ENCODE assay signal across 8 cellular contexts in genomic region chr14:59688224-59689170, GRCh38.
A peak's percentile ranks its signal among the peaks of the same experiment; 100 is the strongest.
DNase-seq lines count a peak whose midpoint lies in the region; ATAC-seq and TF ChIP-seq lines count a peak whose summit lies in the region.

No MANE protein-coding gene starts in this region.

- 73 to 78% (median 76%) methylated on average over 8 of the region's 8 CpGs for WGBS in stomach, 5 donors

- no peak overlapping the region for H3K27ac ChIP-seq in ascending aorta
- no peak overlapping the region for H3K27ac ChIP-seq in stomach

- peak; percentile 57 to 81 (median 79) for TF ChIP-seq CTCF in ascending aorta (IDR thresholded peaks at IDR 0.05)
- TF ChIP-seq CTCF in stomach (IDR thresholded peaks at IDR 0.05), result peak in 5 of 7 experiments; percentile 16 to 43 (median 40)

- H3K4me3 ChIP-seq in ascending aorta, result no peak overlapping the region
- no peak overlapping the region for H3K4me3 ChIP-seq in stomach

- H3K4me1 ChIP-seq in ascending aorta, result peaks cover 0 to 4% of the 10 kb centered on the region in 2 donors
- H3K4me1 ChIP-seq in stomach, result no peaks in the 10 kb centered on the region

- DNase-seq in GDM1 (lab: John Stamatoyannopoulos, UW), result peak; percentile 67
- peak; percentile 74 for DNase-seq in NCI-H69 (lab: John Stamatoyannopoulos, UW)
- DNase-seq in ascending aorta (ENCODE audit: low spot score in 2 of 2), result peak in 1 of 2 donors; percentile 83
- DNase-seq in iris pigment epithelial cell (ENCODE audit: low read depth), result peak; percentile 83
- peak; percentile 44 for DNase-seq in stomach
- DNase-seq in stimulated activated naive CD4-positive, alpha-beta T cell treated with Interleukin-2 at 50 U/mL for 16 hours (lab: John Stamatoyannopoulos, UW), result no peak

- TF ChIP-seq POLR2A in stomach (IDR thresholded peaks at IDR 0.05), result no peak

- ATAC-seq in GM19438 (IDR thresholded peaks at IDR 0.05; ENCODE audit: low read depth, unreplicated experiment) (peak; percentile 95), HG03280 (IDR thresholded peaks at IDR 0.05; ENCODE audit: unreplicated experiment) (peak; percentile 97)

- no peak for TF ChIP-seq EP300 in stomach (IDR thresholded peaks at IDR 0.05)

- intact Hi-C loops in ascending aorta (cut with DNase I) (loop anchor here (1.0 to 10.0 kb wide), 4 partner anchors 58 to 476 kb away; partner anchors contain the start of genes CCDC175 and DHRS7), stomach (cut with DNase I; ENCODE audit: low total_unique reads) (no loop called here)

- no peaks in the 10 kb centered on the region for H3K36me3 ChIP-seq in ascending aorta
- H3K36me3 ChIP-seq in stomach, result no peaks in the 10 kb centered on the region

- H3K9me3 ChIP-seq in ascending aorta, result peaks cover 0 to 6% of the 10 kb centered on the region in 2 donors
- peaks cover 0 to 14% (median 3%) of the 10 kb centered on the region in 4 donors for H3K9me3 ChIP-seq in stomach

- H3K27me3 ChIP-seq in ascending aorta (no peaks in the 10 kb centered on the region), stomach (no peaks in the 10 kb centered on the region)
